1 cellular context compared by ENCODE assay signal in the genomic region with DNA sequence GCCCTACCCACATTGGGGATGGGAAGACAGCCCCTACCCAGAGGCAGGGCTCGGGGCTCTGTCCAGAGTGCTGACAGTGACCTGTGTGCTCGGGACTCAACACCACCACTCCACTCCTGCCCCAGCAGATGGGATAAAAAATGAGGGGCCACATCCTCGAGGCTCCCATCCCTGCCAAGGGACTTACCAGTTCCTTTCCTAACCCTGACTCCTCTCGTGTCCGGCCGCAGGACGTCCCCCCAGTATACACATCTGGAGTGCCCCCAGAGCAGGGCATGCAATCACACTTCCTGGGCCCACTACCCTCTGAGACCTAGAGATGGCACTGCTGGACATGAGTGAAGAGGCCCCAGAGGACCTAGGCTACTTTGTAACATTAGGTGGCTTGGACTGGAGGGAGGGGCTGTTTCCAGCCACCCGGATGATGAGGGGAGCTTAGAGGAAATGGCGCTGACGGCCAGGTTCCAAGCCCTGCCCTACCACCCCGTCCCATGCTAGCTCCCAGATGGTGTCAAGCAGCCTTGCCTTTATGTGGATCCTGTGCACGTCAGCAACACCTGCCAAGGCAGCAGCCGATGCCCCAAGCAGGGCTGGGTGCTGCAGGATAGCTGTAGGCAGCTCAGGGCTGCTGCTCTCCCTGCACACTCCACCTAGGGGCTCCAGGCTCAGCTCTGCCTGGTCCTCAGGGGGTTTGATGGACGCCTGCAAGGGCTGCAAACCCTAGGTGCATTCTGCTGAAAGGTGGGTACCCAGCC.
TF ChIP-seq lines count a peak whose summit lies in the region.

No MANE protein-coding gene starts in this region.

TF ChIP-seq in K562, 482 proteins besides CTCF, POLR2A, EP300 and RAD21 (continued from another document and continues in another):
- TF ChIP-seq, protein P1, sequence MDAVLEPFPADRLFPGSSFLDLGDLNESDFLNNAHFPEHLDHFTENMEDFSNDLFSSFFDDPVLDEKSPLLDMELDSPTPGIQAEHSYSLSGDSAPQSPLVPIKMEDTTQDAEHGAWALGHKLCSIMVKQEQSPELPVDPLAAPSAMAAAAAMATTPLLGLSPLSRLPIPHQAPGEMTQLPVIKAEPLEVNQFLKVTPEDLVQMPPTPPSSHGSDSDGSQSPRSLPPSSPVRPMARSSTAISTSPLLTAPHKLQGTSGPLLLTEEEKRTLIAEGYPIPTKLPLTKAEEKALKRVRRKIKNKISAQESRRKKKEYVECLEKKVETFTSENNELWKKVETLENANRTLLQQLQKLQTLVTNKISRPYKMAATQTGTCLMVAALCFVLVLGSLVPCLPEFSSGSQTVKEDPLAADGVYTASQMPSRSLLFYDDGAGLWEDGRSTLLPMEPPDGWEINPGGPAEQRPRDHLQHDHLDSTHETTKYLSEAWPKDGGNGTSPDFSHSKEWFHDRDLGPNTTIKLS (IDR thresholded peaks at IDR 0.05; ENCODE audit: borderline replicate concordance, low read depth) = no peak
- TF ChIP-seq ZC3H11A (IDR thresholded peaks at IDR 0.05; ENCODE audit: low read depth, low read length) (no peak), ZNF551 (CRISPR knock-in tag; IDR thresholded peaks at IDR 0.05) (no peak), MXI1 (IDR thresholded peaks at IDR 0.05; ENCODE audit: low read depth, low read length) (no peak), ZNF77 (CRISPR knock-in tag; IDR thresholded peaks at IDR 0.05) (peak; percentile 17; the same call in 1 of the 2 replicates), ZNF644 (tag; IDR thresholded peaks at IDR 0.05; ENCODE audit: low read depth) (no peak), HDAC6 (IDR thresholded peaks at IDR 0.05; ENCODE audit: low read depth, low read length) (peak; percentile 85), ARHGAP35 (IDR thresholded peaks at IDR 0.05; ENCODE audit: partially characterized antibody) (no peak), ERF (CRISPR knock-in tag; IDR thresholded peaks at IDR 0.05) (no peak), NFIX (CRISPR knock-in tag; IDR thresholded peaks at IDR 0.05; ENCODE audit: low read depth) (no peak), ZBTB7A (IDR thresholded peaks at IDR 0.05; ENCODE audit: borderline replicate concordance, control insufficient read depth, low read depth, low read length) (peak; percentile 16; the same call in 1 of the 2 replicates), ADNP (tag; IDR thresholded peaks at IDR 0.05) (no peak), SAP30 (IDR thresholded peaks at IDR 0.05; ENCODE audit: borderline replicate concordance, insufficient read depth, low read depth, low read length, poor library complexity, severe bottlenecking) (no peak), IFI16 (CRISPR knock-in tag; IDR thresholded peaks at IDR 0.05) (no peak), POLR2AphosphoS5 (IDR thresholded peaks at IDR 0.05; ENCODE audit: control insufficient read depth, insufficient read depth, low read depth, low read length) (0 out of 2 replicates have a peak, but pooled peaks have one; percentile 17), HNRNPL (IDR thresholded peaks at IDR 0.05; ENCODE audit: low read depth, low read length) (no peak), ZNF583 (CRISPR knock-in tag; IDR thresholded peaks at IDR 0.05) (no peak), KLF13 (tag; IDR thresholded peaks at IDR 0.05; ENCODE audit: borderline replicate concordance, low read depth) (no peak; the same call in 1 of the 2 replicates), HNRNPLL (IDR thresholded peaks at IDR 0.05; ENCODE audit: low read depth, low read length, poor library complexity, severe bottlenecking) (no peak), ARNT (IDR thresholded peaks at IDR 0.05) (no peak), MAFK (IDR thresholded peaks at IDR 0.05; ENCODE audit: low read length) (no peak), PHF21A (IDR thresholded peaks at IDR 0.05; ENCODE audit: borderline replicate concordance, low read depth) (no peak), WHSC1 (IDR thresholded peaks at IDR 0.05; ENCODE audit: low read length) (no peak), SMARCA5 (IDR thresholded peaks at IDR 0.05) (no peak), ZNF12 (CRISPR knock-in tag; IDR thresholded peaks at IDR 0.05) (no peak), HEY1 (CRISPR knock-in tag; IDR thresholded peaks at IDR 0.05; ENCODE audit: borderline replicate concordance) (no peak), MYNN (IDR thresholded peaks at IDR 0.05) (peak; percentile 5; the same call in 1 of the 2 replicates), MYNN (CRISPR knock-in tag; IDR thresholded peaks at IDR 0.05) (no peak), ZNF785 (CRISPR knock-in tag; IDR thresholded peaks at IDR 0.05) (no peak), IRF2 (CRISPR knock-in tag; IDR thresholded peaks at IDR 0.05) (no peak), BCL6 (CRISPR knock-in tag; IDR thresholded peaks at IDR 0.05) (no peak), CREB1 (IDR thresholded peaks at IDR 0.05) (0 out of 2 replicates have a peak, but pooled peaks have one; percentile 19), CREB1 (CRISPR knock-in tag; IDR thresholded peaks at IDR 0.05) (0 out of 2 replicates have a peak, but pooled peaks have one; percentile 45), NR2F6 (CRISPR knock-in tag; IDR thresholded peaks at IDR 0.05) (no peak)
- TF ChIP-seq, protein P2, sequence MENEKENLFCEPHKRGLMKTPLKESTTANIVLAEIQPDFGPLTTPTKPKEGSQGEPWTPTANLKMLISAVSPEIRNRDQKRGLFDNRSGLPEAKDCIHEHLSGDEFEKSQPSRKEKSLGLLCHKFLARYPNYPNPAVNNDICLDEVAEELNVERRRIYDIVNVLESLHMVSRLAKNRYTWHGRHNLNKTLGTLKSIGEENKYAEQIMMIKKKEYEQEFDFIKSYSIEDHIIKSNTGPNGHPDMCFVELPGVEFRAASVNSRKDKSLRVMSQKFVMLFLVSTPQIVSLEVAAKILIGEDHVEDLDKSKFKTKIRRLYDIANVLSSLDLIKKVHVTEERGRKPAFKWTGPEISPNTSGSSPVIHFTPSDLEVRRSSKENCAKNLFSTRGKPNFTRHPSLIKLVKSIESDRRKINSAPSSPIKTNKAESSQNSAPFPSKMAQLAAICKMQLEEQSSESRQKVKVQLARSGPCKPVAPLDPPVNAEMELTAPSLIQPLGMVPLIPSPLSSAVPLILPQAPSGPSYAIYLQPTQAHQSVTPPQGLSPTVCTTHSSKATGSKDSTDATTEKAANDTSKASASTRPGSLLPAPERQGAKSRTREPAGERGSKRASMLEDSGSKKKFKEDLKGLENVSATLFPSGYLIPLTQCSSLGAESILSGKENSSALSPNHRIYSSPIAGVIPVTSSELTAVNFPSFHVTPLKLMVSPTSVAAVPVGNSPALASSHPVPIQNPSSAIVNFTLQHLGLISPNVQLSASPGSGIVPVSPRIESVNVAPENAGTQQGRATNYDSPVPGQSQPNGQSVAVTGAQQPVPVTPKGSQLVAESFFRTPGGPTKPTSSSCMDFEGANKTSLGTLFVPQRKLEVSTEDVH (IDR thresholded peaks at IDR 0.05; ENCODE audit: low read depth, partially characterized antibody) = peak; percentile 51
- TF ChIP-seq, protein P3, sequence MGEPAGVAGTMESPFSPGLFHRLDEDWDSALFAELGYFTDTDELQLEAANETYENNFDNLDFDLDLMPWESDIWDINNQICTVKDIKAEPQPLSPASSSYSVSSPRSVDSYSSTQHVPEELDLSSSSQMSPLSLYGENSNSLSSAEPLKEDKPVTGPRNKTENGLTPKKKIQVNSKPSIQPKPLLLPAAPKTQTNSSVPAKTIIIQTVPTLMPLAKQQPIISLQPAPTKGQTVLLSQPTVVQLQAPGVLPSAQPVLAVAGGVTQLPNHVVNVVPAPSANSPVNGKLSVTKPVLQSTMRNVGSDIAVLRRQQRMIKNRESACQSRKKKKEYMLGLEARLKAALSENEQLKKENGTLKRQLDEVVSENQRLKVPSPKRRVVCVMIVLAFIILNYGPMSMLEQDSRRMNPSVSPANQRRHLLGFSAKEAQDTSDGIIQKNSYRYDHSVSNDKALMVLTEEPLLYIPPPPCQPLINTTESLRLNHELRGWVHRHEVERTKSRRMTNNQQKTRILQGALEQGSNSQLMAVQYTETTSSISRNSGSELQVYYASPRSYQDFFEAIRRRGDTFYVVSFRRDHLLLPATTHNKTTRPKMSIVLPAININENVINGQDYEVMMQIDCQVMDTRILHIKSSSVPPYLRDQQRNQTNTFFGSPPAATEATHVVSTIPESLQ (CRISPR knock-in tag; IDR thresholded peaks at IDR 0.05) = no peak
- TF ChIP-seq, protein P4, sequence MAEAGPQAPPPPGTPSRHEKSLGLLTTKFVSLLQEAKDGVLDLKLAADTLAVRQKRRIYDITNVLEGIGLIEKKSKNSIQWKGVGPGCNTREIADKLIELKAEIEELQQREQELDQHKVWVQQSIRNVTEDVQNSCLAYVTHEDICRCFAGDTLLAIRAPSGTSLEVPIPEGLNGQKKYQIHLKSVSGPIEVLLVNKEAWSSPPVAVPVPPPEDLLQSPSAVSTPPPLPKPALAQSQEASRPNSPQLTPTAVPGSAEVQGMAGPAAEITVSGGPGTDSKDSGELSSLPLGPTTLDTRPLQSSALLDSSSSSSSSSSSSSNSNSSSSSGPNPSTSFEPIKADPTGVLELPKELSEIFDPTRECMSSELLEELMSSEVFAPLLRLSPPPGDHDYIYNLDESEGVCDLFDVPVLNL (CRISPR knock-in tag; IDR thresholded peaks at IDR 0.05; ENCODE audit: low read depth) = no peak
- TF ChIP-seq, protein P5, sequence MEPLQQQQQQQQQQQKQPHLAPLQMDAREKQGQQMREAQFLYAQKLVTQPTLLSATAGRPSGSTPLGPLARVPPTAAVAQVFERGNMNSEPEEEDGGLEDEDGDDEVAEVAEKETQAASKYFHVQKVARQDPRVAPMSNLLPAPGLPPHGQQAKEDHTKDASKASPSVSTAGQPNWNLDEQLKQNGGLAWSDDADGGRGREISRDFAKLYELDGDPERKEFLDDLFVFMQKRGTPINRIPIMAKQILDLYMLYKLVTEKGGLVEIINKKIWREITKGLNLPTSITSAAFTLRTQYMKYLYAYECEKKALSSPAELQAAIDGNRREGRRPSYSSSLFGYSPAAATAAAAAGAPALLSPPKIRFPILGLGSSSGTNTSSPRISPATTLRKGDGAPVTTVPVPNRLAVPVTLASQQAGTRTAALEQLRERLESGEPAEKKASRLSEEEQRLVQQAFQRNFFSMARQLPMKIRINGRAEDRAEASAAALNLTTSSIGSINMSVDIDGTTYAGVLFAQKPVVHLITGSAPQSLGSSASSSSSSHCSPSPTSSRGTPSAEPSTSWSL (CRISPR knock-in tag; IDR thresholded peaks at IDR 0.05; ENCODE audit: borderline replicate concordance) = no peak
- TF ChIP-seq, protein P6, sequence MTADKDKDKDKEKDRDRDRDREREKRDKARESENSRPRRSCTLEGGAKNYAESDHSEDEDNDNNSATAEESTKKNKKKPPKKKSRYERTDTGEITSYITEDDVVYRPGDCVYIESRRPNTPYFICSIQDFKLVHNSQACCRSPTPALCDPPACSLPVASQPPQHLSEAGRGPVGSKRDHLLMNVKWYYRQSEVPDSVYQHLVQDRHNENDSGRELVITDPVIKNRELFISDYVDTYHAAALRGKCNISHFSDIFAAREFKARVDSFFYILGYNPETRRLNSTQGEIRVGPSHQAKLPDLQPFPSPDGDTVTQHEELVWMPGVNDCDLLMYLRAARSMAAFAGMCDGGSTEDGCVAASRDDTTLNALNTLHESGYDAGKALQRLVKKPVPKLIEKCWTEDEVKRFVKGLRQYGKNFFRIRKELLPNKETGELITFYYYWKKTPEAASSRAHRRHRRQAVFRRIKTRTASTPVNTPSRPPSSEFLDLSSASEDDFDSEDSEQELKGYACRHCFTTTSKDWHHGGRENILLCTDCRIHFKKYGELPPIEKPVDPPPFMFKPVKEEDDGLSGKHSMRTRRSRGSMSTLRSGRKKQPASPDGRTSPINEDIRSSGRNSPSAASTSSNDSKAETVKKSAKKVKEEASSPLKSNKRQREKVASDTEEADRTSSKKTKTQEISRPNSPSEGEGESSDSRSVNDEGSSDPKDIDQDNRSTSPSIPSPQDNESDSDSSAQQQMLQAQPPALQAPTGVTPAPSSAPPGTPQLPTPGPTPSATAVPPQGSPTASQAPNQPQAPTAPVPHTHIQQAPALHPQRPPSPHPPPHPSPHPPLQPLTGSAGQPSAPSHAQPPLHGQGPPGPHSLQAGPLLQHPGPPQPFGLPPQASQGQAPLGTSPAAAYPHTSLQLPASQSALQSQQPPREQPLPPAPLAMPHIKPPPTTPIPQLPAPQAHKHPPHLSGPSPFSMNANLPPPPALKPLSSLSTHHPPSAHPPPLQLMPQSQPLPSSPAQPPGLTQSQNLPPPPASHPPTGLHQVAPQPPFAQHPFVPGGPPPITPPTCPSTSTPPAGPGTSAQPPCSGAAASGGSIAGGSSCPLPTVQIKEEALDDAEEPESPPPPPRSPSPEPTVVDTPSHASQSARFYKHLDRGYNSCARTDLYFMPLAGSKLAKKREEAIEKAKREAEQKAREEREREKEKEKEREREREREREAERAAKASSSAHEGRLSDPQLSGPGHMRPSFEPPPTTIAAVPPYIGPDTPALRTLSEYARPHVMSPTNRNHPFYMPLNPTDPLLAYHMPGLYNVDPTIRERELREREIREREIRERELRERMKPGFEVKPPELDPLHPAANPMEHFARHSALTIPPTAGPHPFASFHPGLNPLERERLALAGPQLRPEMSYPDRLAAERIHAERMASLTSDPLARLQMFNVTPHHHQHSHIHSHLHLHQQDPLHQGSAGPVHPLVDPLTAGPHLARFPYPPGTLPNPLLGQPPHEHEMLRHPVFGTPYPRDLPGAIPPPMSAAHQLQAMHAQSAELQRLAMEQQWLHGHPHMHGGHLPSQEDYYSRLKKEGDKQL (CRISPR knock-in tag; IDR thresholded peaks at IDR 0.05; ENCODE audit: borderline replicate concordance) = no peak
- TF ChIP-seq, protein P7, sequence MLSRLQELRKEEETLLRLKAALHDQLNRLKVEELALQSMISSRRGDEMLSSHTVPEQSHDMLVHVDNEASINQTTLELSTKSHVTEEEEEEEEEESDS (CRISPR knock-in tag; IDR thresholded peaks at IDR 0.05) = no peak
- TF ChIP-seq, protein P8, sequence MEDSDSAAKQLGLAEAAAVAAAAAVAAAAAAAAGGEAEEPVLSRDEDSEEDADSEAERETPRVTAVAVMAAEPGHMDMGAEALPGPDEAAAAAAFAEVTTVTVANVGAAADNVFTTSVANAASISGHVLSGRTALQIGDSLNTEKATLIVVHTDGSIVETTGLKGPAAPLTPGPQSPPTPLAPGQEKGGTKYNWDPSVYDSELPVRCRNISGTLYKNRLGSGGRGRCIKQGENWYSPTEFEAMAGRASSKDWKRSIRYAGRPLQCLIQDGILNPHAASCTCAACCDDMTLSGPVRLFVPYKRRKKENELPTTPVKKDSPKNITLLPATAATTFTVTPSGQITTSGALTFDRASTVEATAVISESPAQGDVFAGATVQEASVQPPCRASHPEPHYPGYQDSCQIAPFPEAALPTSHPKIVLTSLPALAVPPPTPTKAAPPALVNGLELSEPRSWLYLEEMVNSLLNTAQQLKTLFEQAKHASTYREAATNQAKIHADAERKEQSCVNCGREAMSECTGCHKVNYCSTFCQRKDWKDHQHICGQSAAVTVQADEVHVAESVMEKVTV (CRISPR knock-in tag; IDR thresholded peaks at IDR 0.05) = no peak
- TF ChIP-seq, protein P9, sequence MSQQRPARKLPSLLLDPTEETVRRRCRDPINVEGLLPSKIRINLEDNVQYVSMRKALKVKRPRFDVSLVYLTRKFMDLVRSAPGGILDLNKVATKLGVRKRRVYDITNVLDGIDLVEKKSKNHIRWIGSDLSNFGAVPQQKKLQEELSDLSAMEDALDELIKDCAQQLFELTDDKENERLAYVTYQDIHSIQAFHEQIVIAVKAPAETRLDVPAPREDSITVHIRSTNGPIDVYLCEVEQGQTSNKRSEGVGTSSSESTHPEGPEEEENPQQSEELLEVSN (IDR thresholded peaks at IDR 0.05; ENCODE audit: borderline replicate concordance in 1 of 2, extremely low read depth in 1 of 2, insufficient read depth in 1 of 2, insufficient read length in 1 of 2, low read depth in 1 of 2, low read length in 1 of 2, poor library complexity in 1 of 2, severe bottlenecking in 1 of 2) = no peak
